ENCODE assay signal across 1 cellular context in genomic region chr9:127541865-127542264, GRCh38.
TF ChIP-seq lines count a peak whose summit lies in the region.

No MANE protein-coding gene starts in this region.

TF ChIP-seq in H1, 55 proteins besides CTCF, POLR2A, EP300 and RAD21 (continued from another document):
- TF ChIP-seq, protein P1, sequence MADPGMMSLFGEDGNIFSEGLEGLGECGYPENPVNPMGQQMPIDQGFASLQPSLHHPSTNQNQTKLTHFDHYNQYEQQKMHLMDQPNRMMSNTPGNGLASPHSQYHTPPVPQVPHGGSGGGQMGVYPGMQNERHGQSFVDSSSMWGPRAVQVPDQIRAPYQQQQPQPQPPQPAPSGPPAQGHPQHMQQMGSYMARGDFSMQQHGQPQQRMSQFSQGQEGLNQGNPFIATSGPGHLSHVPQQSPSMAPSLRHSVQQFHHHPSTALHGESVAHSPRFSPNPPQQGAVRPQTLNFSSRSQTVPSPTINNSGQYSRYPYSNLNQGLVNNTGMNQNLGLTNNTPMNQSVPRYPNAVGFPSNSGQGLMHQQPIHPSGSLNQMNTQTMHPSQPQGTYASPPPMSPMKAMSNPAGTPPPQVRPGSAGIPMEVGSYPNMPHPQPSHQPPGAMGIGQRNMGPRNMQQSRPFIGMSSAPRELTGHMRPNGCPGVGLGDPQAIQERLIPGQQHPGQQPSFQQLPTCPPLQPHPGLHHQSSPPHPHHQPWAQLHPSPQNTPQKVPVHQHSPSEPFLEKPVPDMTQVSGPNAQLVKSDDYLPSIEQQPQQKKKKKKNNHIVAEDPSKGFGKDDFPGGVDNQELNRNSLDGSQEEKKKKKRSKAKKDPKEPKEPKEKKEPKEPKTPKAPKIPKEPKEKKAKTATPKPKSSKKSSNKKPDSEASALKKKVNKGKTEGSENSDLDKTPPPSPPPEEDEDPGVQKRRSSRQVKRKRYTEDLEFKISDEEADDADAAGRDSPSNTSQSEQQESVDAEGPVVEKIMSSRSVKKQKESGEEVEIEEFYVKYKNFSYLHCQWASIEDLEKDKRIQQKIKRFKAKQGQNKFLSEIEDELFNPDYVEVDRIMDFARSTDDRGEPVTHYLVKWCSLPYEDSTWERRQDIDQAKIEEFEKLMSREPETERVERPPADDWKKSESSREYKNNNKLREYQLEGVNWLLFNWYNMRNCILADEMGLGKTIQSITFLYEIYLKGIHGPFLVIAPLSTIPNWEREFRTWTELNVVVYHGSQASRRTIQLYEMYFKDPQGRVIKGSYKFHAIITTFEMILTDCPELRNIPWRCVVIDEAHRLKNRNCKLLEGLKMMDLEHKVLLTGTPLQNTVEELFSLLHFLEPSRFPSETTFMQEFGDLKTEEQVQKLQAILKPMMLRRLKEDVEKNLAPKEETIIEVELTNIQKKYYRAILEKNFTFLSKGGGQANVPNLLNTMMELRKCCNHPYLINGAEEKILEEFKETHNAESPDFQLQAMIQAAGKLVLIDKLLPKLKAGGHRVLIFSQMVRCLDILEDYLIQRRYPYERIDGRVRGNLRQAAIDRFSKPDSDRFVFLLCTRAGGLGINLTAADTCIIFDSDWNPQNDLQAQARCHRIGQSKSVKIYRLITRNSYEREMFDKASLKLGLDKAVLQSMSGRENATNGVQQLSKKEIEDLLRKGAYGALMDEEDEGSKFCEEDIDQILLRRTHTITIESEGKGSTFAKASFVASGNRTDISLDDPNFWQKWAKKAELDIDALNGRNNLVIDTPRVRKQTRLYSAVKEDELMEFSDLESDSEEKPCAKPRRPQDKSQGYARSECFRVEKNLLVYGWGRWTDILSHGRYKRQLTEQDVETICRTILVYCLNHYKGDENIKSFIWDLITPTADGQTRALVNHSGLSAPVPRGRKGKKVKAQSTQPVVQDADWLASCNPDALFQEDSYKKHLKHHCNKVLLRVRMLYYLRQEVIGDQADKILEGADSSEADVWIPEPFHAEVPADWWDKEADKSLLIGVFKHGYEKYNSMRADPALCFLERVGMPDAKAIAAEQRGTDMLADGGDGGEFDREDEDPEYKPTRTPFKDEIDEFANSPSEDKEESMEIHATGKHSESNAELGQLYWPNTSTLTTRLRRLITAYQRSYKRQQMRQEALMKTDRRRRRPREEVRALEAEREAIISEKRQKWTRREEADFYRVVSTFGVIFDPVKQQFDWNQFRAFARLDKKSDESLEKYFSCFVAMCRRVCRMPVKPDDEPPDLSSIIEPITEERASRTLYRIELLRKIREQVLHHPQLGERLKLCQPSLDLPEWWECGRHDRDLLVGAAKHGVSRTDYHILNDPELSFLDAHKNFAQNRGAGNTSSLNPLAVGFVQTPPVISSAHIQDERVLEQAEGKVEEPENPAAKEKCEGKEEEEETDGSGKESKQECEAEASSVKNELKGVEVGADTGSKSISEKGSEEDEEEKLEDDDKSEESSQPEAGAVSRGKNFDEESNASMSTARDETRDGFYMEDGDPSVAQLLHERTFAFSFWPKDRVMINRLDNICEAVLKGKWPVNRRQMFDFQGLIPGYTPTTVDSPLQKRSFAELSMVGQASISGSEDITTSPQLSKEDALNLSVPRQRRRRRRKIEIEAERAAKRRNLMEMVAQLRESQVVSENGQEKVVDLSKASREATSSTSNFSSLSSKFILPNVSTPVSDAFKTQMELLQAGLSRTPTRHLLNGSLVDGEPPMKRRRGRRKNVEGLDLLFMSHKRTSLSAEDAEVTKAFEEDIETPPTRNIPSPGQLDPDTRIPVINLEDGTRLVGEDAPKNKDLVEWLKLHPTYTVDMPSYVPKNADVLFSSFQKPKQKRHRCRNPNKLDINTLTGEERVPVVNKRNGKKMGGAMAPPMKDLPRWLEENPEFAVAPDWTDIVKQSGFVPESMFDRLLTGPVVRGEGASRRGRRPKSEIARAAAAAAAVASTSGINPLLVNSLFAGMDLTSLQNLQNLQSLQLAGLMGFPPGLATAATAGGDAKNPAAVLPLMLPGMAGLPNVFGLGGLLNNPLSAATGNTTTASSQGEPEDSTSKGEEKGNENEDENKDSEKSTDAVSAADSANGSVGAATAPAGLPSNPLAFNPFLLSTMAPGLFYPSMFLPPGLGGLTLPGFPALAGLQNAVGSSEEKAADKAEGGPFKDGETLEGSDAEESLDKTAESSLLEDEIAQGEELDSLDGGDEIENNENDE (IDR thresholded peaks at IDR 0.05; ENCODE audit: insufficient replicate concordance, low read length): no peak
- TF ChIP-seq BRCA1 (IDR thresholded peaks at IDR 0.05; ENCODE audit: low read depth, low read length): no peak
- no peak for TF ChIP-seq CHD1 (IDR thresholded peaks at IDR 0.05; ENCODE audit: low read depth, low read length)
- no peak for TF ChIP-seq FOSL1 (IDR thresholded peaks at IDR 0.05; ENCODE audit: insufficient read depth, low read depth, low read length)
- TF ChIP-seq SAP30 (IDR thresholded peaks at IDR 0.05; ENCODE audit: insufficient read depth, insufficient replicate concordance, low read length): no peak
- no peak for TF ChIP-seq CTBP2 (IDR thresholded peaks at IDR 0.05; ENCODE audit: borderline replicate concordance, insufficient read depth, insufficient read length, low read length)
- no peak for TF ChIP-seq TAF7 (optimal IDR thresholded peaks at IDR 0.05; ENCODE audit: borderline replicate concordance, low read depth, low read length)
- no peak for TF ChIP-seq NRF1 (IDR thresholded peaks at IDR 0.05; ENCODE audit: low read depth, low read length)
- TF ChIP-seq CBX5 (IDR thresholded peaks at IDR 0.05; ENCODE audit: low read depth, low read length): no peak
- TF ChIP-seq POLR2AphosphoS5 (IDR thresholded peaks at IDR 0.05; ENCODE audit: low read depth, low read length): no peak
